In the genomic region with DNA sequence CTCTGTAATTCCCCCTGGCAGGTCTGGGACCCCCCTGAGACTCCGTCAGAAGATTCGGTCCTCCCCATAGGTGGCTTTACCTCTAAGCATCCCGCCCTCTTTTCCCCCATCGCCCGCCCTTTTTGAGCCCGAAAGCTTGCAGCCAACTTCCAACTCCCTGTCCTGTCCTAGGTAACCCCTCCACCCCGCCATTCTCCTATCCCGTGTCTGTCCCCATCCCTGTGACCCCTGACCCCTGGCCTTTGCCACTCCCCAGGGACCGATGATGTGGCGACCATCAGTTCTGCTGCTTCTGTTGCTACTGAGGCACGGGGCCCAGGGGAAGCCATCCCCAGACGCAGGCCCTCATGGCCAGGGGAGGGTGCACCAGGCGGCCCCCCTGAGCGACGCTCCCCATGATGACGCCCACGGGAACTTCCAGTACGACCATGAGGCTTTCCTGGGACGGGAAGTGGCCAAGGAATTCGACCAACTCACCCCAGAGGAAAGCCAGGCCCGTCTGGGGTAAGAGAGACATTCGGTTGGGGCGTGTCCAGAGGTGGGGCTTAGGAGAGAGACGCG, we compare ENCODE assay signal across 8 cellular contexts. TPM values are rescaled to one million over a fixed set of nuclear protein-coding genes. Genes with fewer than 3 reads are reported as not detected.
DNase-seq lines count a peak whose midpoint lies in the region; ATAC-seq and TF ChIP-seq lines count a peak whose summit lies in the region.

No MANE protein-coding gene starts in this region.

- CTCF ChIA-PET in Panc1 (lab: Charles Lee), result no interaction called here

- no peaks in the 10 kb centered on the region for H3K27me3 ChIP-seq in Panc1 (ENCODE audit: control insufficient read depth, insufficient read depth, low read length)
- no peaks in the 10 kb centered on the region for H3K27me3 ChIP-seq in fibroblast of lung (ENCODE audit: control insufficient read depth, insufficient read depth, low read length)
- H3K27me3 ChIP-seq in osteoblast (ENCODE audit: insufficient read depth, low read length), result no peaks in the 10 kb centered on the region

- H3K4me3 Mint-ChIP-seq in CD14-positive monocyte, result peak overlapping the region; percentile 62 to 82

- peaks cover 19% of the 10 kb centered on the region for H3K4me1 Mint-ChIP-seq in CD14-positive monocyte

- H3K4me3 ChIP-seq in Panc1 (ENCODE audit: low read depth in 2 of 2, low read length in 2 of 2), result peak overlapping the region; percentile 46 to 58
- peak overlapping the region; percentile 25 to 74 (median 59) for H3K4me3 ChIP-seq in fibroblast of lung (replicated peaks in 1 of 4; ENCODE audit: control extremely low read depth in 1 of 4, insufficient read depth in 1 of 4, low read depth in 3 of 4, low read length in 4 of 4)
- H3K4me3 ChIP-seq in osteoblast (ENCODE audit: insufficient read depth, low read length), result peak overlapping the region; percentile 90

- H3K4me1 ChIP-seq in Panc1 (ENCODE audit: control insufficient read depth, insufficient read depth, low read length), result no peaks in the 10 kb centered on the region
- H3K4me1 ChIP-seq in fibroblast of lung (ENCODE audit: control insufficient read depth, extremely low read depth, insufficient read depth, low read length), result peaks cover 3% of the 10 kb centered on the region
- peaks cover 11% of the 10 kb centered on the region for H3K4me1 ChIP-seq in osteoblast (ENCODE audit: insufficient read depth, low read length)

- H3K9me3 ChIP-seq in Panc1 (ENCODE audit: control insufficient read depth, insufficient read depth, low read depth, low read length), result no peaks in the 10 kb centered on the region
- H3K9me3 ChIP-seq in fibroblast of lung (ENCODE audit: control insufficient read depth, insufficient read depth, low read depth, low read length), result no peaks in the 10 kb centered on the region
- no peaks in the 10 kb centered on the region for H3K9me3 ChIP-seq in osteoblast (ENCODE audit: low read depth, low read length)

- BruUV-seq in Panc1 (replicated peaks; lab: Mats Ljungman, UMichigan), result no TSS peak

- peaks cover 3% of the 10 kb centered on the region for H3K79me2 ChIP-seq in fibroblast of lung (ENCODE audit: control insufficient read depth, insufficient read depth, low read length)
- peaks cover 37% of the 10 kb centered on the region for H3K79me2 ChIP-seq in osteoblast (ENCODE audit: insufficient read depth, low read length)

- H3K27ac Mint-ChIP-seq in CD14-positive monocyte, result peak overlapping the region in 2 of 7 donors; percentile 9 to 46

- no peak for TF ChIP-seq CTCF in CD14-positive monocyte (IDR thresholded peaks at IDR 0.05)
- no peak for TF ChIP-seq CTCF in Panc1 (IDR thresholded peaks at IDR 0.05)
- TF ChIP-seq CTCF in fibroblast of lung (conservative IDR thresholded peaks at IDR 0.05 in 1 of 2, IDR thresholded peaks at IDR 0.05 in 1 of 2; ENCODE audit: low read depth in 1 of 2, low read length in 2 of 2), result no peak
- TF ChIP-seq CTCF in osteoblast (IDR thresholded peaks at IDR 0.05; ENCODE audit: extremely low read depth, low read depth, low read length), result no peak
- TF ChIP-seq CTCF in GM13977 (IDR thresholded peaks at IDR 0.05; ENCODE audit: extremely low read depth, insufficient read depth, missing control alignments), result no peak

- H3K9ac ChIP-seq in fibroblast of lung (ENCODE audit: insufficient read depth, low read length), result peak overlapping the region; percentile 58

- H3K36me3 Mint-ChIP-seq in CD14-positive monocyte, result peaks cover 62 to 87% of the 10 kb centered on the region in 2 donors

- H4K20me1 ChIP-seq in fibroblast of lung (ENCODE audit: control insufficient read depth, extremely low read depth, insufficient read depth, low read length) (no peaks in the 10 kb centered on the region), osteoblast (ENCODE audit: insufficient read depth, low read length) (peaks cover 13% of the 10 kb centered on the region)

- in situ Hi-C loops in Panc1 (cut with HindIII; ENCODE audit: low pct_unique_long_range_greater_than_20kb, low sequenced_read_pairs), result no loop called here
- in situ Hi-C loops in GM13977 (cut with MboI; ENCODE audit: low pct_unique_long_range_greater_than_20kb, low sequenced_read_pairs, unreplicated experiment), result no loop called here

- H3K4me2 ChIP-seq in fibroblast of lung (ENCODE audit: extremely low read depth, insufficient read depth, low read length) (peak overlapping the region; percentile 77), osteoblast (ENCODE audit: insufficient read depth, low read length) (peak overlapping the region; percentile 90)

- POLR2A ChIA-PET in Panc1 (lab: Charles Lee), result no interaction called here

- no peak for ATAC-seq in Panc1

- H3K27ac ChIP-seq in Panc1 (ENCODE audit: low read length) (no peak overlapping the region), fibroblast of lung (ENCODE audit: insufficient read depth, low read length) (peak overlapping the region; percentile 73), osteoblast (ENCODE audit: low read depth, low read length) (peak overlapping the region; percentile 98)

- intact Hi-C loops in CD14-positive monocyte (cut with micrococcal nuclease) (no loop called here), Panc1 (cut with micrococcal nuclease; ENCODE audit: unreplicated experiment) (no loop called here)

- peaks cover 2 to 33% (median 16%) of the 10 kb centered on the region in 3 donors for H3K27me3 Mint-ChIP-seq in CD14-positive monocyte (ENCODE audit: low read depth in 3 of 3)

- DNase-seq in CD14-positive monocyte (ENCODE audit: low spot score) (no peak), Panc1 (ENCODE audit: low read depth, low spot score) (no peak), fibroblast of lung (ENCODE audit: low read depth in 2 of 2) (peak in 1 of 2 donors; percentile 69), osteoblast (ENCODE audit: insufficient read length, low spot score, missing footprints) (peak; percentile 93), SKM-1 treated with dmso at 0.1 percent for 144 hours (lab: John Stamatoyannopoulos, UW; ENCODE audit: unreplicated experiment) (no peak), LoVo (ENCODE audit: low spot score) (no peak), GM13977 (ENCODE audit: low spot score) (no peak)
- no peak for DNase-seq in effector CD4-positive, alpha-beta T cell

- H2AFZ ChIP-seq in fibroblast of lung (ENCODE audit: low read length) (peak overlapping the region; percentile 30), osteoblast (ENCODE audit: low read length) (peak overlapping the region; percentile 7)

- H3K36me3 ChIP-seq in Panc1 (ENCODE audit: control insufficient read depth, insufficient read depth, low read length) (no peaks in the 10 kb centered on the region), fibroblast of lung (ENCODE audit: control insufficient read depth, insufficient read depth, low read length) (peaks cover 5% of the 10 kb centered on the region), osteoblast (ENCODE audit: insufficient read depth, low read length) (peaks cover 28% of the 10 kb centered on the region)

- H3K9me3 Mint-ChIP-seq in CD14-positive monocyte, result peaks cover 0 to 5% (median 0%) of the 10 kb centered on the region in 7 donors

RNA-seq across cellular contexts. Expression of a gene that starts 0.5 kb away (rescaled TPM):
- polyA plus RNA-seq in CD14-positive monocyte (not detected), fibroblast of lung (18.8 and 19.8 TPM in 2 replicates)
- total RNA-seq in Panc1 (2021; ENCODE audit: unreplicated experiment) (3.0 TPM), fibroblast of lung (87.8 and 162 TPM in 2 replicates), osteoblast (346 and 377 TPM in 2 replicates)
- polyA plus RNA-seq in Panc1 (2012; ENCODE audit: insufficient read length), result 16.3 TPM
- 132 and 137 TPM in 2 replicates for polyA plus RNA-seq in fibroblast of lung (2012)
- polyA minus RNA-seq in fibroblast of lung (ENCODE audit: low replicate concordance), result 29.8 and 42.2 TPM in 2 replicates

RNA-seq across cellular contexts. Expression of a gene that starts 15.8 kb away (rescaled TPM):
- polyA plus RNA-seq in CD14-positive monocyte (100 to 1,000 TPM; 720 to 930 TPM), fibroblast of lung (30.9 and 31.4 TPM in 2 replicates)
- total RNA-seq in Panc1 (2021; ENCODE audit: unreplicated experiment) (16.7 TPM), fibroblast of lung (59.0 and 90.1 TPM in 2 replicates), osteoblast (67.5 and 75.6 TPM in 2 replicates)
- polyA plus RNA-seq in Panc1 (2012; ENCODE audit: insufficient read length), result 39.5 TPM
- 65.9 and 69.0 TPM in 2 replicates for polyA plus RNA-seq in fibroblast of lung (2012)
- 33.5 and 47.4 TPM in 2 replicates for polyA minus RNA-seq in fibroblast of lung (ENCODE audit: low replicate concordance)

RNA-seq across cellular contexts. Expression of a gene that starts 32.1 kb away (rescaled TPM):
- 1,000 to 10,000 TPM; 1,103 to 1,481 TPM for polyA plus RNA-seq in CD14-positive monocyte
- 956 TPM for total RNA-seq in Panc1 (2021; ENCODE audit: unreplicated experiment)
- polyA plus RNA-seq in Panc1 (2012; ENCODE audit: insufficient read length), result 2,025 TPM
- 2,501 and 4,026 TPM in 2 replicates for total RNA-seq in fibroblast of lung
- polyA plus RNA-seq in fibroblast of lung, result 3,448 and 3,634 TPM in 2 replicates
- polyA plus RNA-seq in fibroblast of lung (2012), result 2,802 and 3,250 TPM in 2 replicates
- 1,573 and 1,579 TPM in 2 replicates for polyA minus RNA-seq in fibroblast of lung (ENCODE audit: low replicate concordance)
- total RNA-seq in osteoblast, result 2,306 and 3,079 TPM in 2 replicates

RNA-seq across cellular contexts. Expression of a gene that starts 40.9 kb away (rescaled TPM):
- 100 to 1,000 TPM; 655 to 663 TPM for polyA plus RNA-seq in CD14-positive monocyte
- 1,196 TPM for total RNA-seq in Panc1 (2021; ENCODE audit: unreplicated experiment)
- polyA plus RNA-seq in Panc1 (2012; ENCODE audit: insufficient read length), result 1,501 TPM
- 3,385 and 5,250 TPM in 2 replicates for total RNA-seq in fibroblast of lung
- polyA plus RNA-seq in fibroblast of lung, result 1,345 and 1,418 TPM in 2 replicates
- polyA plus RNA-seq in fibroblast of lung (2012), result 3,489 and 4,000 TPM in 2 replicates
- 3,123 and 3,213 TPM in 2 replicates for polyA minus RNA-seq in fibroblast of lung (ENCODE audit: low replicate concordance)
- total RNA-seq in osteoblast, result 2,082 and 2,185 TPM in 2 replicates

RNA-seq across cellular contexts. Expression of a gene that starts 52.1 kb away (rescaled TPM):
- polyA plus RNA-seq in CD14-positive monocyte (100 to 1,000 TPM in 1 of 2 donors, 10 to 100 TPM in 1; 96.4 to 120 TPM), fibroblast of lung (41.2 and 53.5 TPM in 2 replicates)
- total RNA-seq in Panc1 (2021; ENCODE audit: unreplicated experiment) (66.1 TPM), fibroblast of lung (67.9 and 72.9 TPM in 2 replicates), osteoblast (57.5 and 68.0 TPM in 2 replicates)
- polyA plus RNA-seq in Panc1 (2012; ENCODE audit: insufficient read length), result 120 TPM
- 70.0 and 91.6 TPM in 2 replicates for polyA plus RNA-seq in fibroblast of lung (2012)
- 93.1 and 185 TPM in 2 replicates for polyA minus RNA-seq in fibroblast of lung (ENCODE audit: low replicate concordance)

Comparison
In these comparisons a context has a peak if more than half of its experiments do, and no peak if none do; other contexts are left out.
1. RNA of a gene that starts 0.5 kb away (total RNA-seq): 346 to 377 TPM in osteoblast and 87.8 to 162 TPM in fibroblast of lung; 3.0 TPM in Panc1 (single experiment); every median in the first group is over 10 times any median in the second.
2. Peak in every context shown above with its lines, with median percentiles within 50 percentile points of each other: H3K4me3 ChIP-seq.